ENCODE assay signal across 1 cellular context in the genomic region with DNA sequence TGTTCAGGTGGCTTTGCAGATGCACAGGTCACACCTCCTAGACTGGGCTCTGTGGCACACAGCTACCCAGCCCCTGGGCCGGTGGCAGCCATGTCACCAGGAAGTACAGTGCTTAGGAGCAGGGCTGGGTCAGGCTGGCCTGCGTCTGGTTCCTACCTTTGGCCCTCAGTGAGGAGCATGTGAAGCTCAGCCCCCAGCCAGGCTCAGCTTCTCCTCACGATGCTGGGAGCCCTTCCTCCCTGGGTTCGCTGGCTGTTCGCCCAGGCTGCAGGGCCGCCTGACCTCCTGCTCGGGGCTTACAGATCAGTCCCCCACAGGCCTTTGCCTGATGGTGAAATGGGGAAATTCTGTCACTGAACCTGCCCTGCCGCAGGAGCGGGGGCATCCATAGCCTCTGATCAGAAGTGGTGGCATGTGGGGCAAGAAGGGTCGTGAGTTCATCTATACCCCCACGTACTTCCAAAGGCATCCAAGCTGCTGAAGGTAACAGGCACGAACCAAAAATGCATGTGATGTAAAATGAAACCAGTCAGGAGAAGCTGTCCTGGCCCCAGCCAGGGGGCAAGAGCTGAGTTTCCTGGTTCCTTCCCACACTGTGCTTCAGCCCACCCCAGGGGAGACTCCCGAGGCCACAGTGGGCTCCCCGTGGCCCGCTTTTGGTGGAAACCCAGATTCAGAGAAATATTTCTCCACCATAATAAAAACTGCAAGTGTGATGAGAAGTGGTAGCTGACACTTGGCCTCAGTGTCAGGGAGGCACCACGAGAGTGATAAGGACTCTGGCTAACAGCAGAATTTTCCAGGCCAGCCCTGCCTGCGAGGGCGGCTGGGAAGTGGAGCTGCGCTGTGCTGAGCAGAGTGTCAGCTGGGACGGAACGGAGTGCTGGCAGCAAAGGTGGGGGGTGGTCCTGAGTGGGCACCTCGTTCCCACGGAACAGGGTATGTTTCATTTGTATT.
TF ChIP-seq lines count a peak whose summit lies in the region.

No MANE protein-coding gene starts in this region.

TF ChIP-seq in IMR-90, 13 proteins besides CTCF, POLR2A, EP300 and RAD21 (continued from another document):
- TF ChIP-seq MAFK (IDR thresholded peaks at IDR 0.05; ENCODE audit: low read depth, low read length) (no peak), BHLHE40 (IDR thresholded peaks at IDR 0.05; ENCODE audit: low read depth, low read length) (no peak), RCOR1 (IDR thresholded peaks at IDR 0.05; ENCODE audit: insufficient replicate concordance, low read length) (no peak), CEBPB (IDR thresholded peaks at IDR 0.05; ENCODE audit: low read depth, low read length) (no peak), USF2 (IDR thresholded peaks at IDR 0.05; ENCODE audit: low read depth, low read length) (no peak), MXI1 (IDR thresholded peaks at IDR 0.05; ENCODE audit: borderline replicate concordance, low read depth, low read length) (no peak)
TF ChIP-seq in IMR-90: peak in this region for 0.
